ENCODE assay signal across 10 cellular contexts in genomic region chr2:188788621-188789020, GRCh38.
A peak's percentile ranks its signal among the peaks of the same experiment; 100 is the strongest.
DNase-seq lines count a peak whose midpoint lies in the region; ATAC-seq and TF ChIP-seq lines count a peak whose summit lies in the region.
"Had no signal": no experiment of that assay in that cellular context is flagged by ENCODE, and none has a peak within 500 bp of the region (broad histone marks: within the 10 kb centered on the region; RNA-seq: fewer than 3 reads in every experiment).

No MANE protein-coding gene starts in this region.

- H3K9me3 ChIP-seq in adipocyte (ENCODE audit: control insufficient read depth, low read length) (no peaks in the 10 kb centered on the region), heart right ventricle (no peaks in the 10 kb centered on the region), OCI-LY7 (ENCODE audit: low read length) (no peaks in the 10 kb centered on the region)

- no peaks in the 10 kb centered on the region for H3K27me3 Mint-ChIP-seq in activated T-helper 17 cell treated with anti-CD3 and anti-CD28 coated beads, Interleukin-2, amount 50 U/mL, for 72 hours
- no peaks in the 10 kb centered on the region for H3K27me3 Mint-ChIP-seq in activated T-helper 2 cell treated with anti-CD3 and anti-CD28 coated beads, Interferon-gamma antibody, Interleukin-2, Interleukin-4, amounts not matched to agents 10 μg/mL and 5 μg/mL and 100 μg/mL, durations not matched to agents 14 hours and 24 hours and 36 hours (ENCODE audit: low read depth)
- H3K27me3 Mint-ChIP-seq: activated B cell treated with CpG ODN at 0.5 μM for 24 hours had no signal

- H3K4me1 Mint-ChIP-seq in activated T-helper 17 cell treated with anti-CD3 and anti-CD28 coated beads, Interleukin-2, amount 50 U/mL, for 72 hours = no peaks in the 10 kb centered on the region
- H3K4me1 Mint-ChIP-seq in activated T-helper 2 cell treated with anti-CD3 and anti-CD28 coated beads, Interferon-gamma antibody, Interleukin-2, Interleukin-4, amounts not matched to agents 10 μg/mL and 5 μg/mL and 100 μg/mL, durations not matched to agents 14 hours and 24 hours and 36 hours (ENCODE audit: low read depth) = no peaks in the 10 kb centered on the region
- H3K4me1 Mint-ChIP-seq: activated B cell treated with CpG ODN at 0.5 μM for 24 hours had no signal

- no peak overlapping the region for H3K4me2 ChIP-seq in OCI-LY7 (ENCODE audit: low read length)

- no peak overlapping the region for H3K27ac Mint-ChIP-seq in activated T-helper 17 cell treated with anti-CD3 and anti-CD28 coated beads, Interleukin-2, amount 50 U/mL, for 72 hours
- H3K27ac Mint-ChIP-seq in activated T-helper 2 cell treated with anti-CD3 and anti-CD28 coated beads, Interferon-gamma antibody, Interleukin-2, Interleukin-4, amounts not matched to agents 10 μg/mL and 5 μg/mL and 100 μg/mL, durations not matched to agents 14 hours and 24 hours and 36 hours = no peak overlapping the region
- H3K27ac Mint-ChIP-seq: activated B cell treated with CpG ODN at 0.5 μM for 24 hours had no signal

- H3K4me3 ChIP-seq in adipocyte (ENCODE audit: low read length) = peak overlapping the region; percentile 76
- peak overlapping the region in 4 of 10 donors; percentile 10 to 28 (median 13) for H3K4me3 ChIP-seq in heart right ventricle
- no peak overlapping the region for H3K4me3 ChIP-seq in OCI-LY7 (ENCODE audit: low read depth, low read length, poor library complexity, severe bottlenecking)

- no peaks in the 10 kb centered on the region for H3K36me3 Mint-ChIP-seq in activated T-helper 17 cell treated with anti-CD3 and anti-CD28 coated beads, Interleukin-2, amount 50 U/mL, for 72 hours (ENCODE audit: low read depth)
- no peaks in the 10 kb centered on the region for H3K36me3 Mint-ChIP-seq in activated T-helper 2 cell treated with anti-CD3 and anti-CD28 coated beads, Interferon-gamma antibody, Interleukin-2, Interleukin-4, amounts not matched to agents 10 μg/mL and 5 μg/mL and 100 μg/mL, durations not matched to agents 14 hours and 24 hours and 36 hours (ENCODE audit: low read depth)

- H3K27ac ChIP-seq in heart right ventricle (peak overlapping the region; percentile 1 to 90 (median 82)), OCI-LY7 (ENCODE audit: low read depth, low read length, poor library complexity, severe bottlenecking) (no peak overlapping the region)

- no peaks in the 10 kb centered on the region for H3K79me2 ChIP-seq in OCI-LY7 (ENCODE audit: insufficient read depth, low read depth, low read length)

- TF ChIP-seq CTCF in heart right ventricle (IDR thresholded peaks at IDR 0.05) (no peak), OCI-LY7 (conservative IDR thresholded peaks at IDR 0.05; ENCODE audit: low read length) (no peak)

- no peaks in the 10 kb centered on the region for H3K27me3 ChIP-seq in adipocyte (replicated peaks; ENCODE audit: control insufficient read depth, insufficient read depth, low read length)
- H3K27me3 ChIP-seq in heart right ventricle = no peaks in the 10 kb centered on the region

- BruUV-seq in OCI-LY7 (replicated peaks; lab: Mats Ljungman, UMichigan) = no TSS peak

- no peaks in the 10 kb centered on the region for H3K36me3 ChIP-seq in adipocyte (ENCODE audit: control insufficient read depth, insufficient read depth, low read length, severe bottlenecking)
- H3K36me3 ChIP-seq in heart right ventricle = no peaks in the 10 kb centered on the region
- H3K36me3 ChIP-seq in OCI-LY7 (ENCODE audit: insufficient read depth, low read length) = no peaks in the 10 kb centered on the region

- ATAC-seq in heart right ventricle (peak in 7 of 8 donors; percentile 43 to 76 (median 72)), sciatic nerve (peak; percentile 84)
- ATAC-seq in activated T-helper 17 cell treated with anti-CD3 and anti-CD28 coated beads, Interleukin-2, amount 50 U/mL, for 72 hours (replicated peaks) = no peak

- POLR2A ChIA-PET in OCI-LY7 (lab: Charles Lee) = no interaction called here

- H3K4me1 ChIP-seq in adipocyte (ENCODE audit: control insufficient read depth, insufficient read depth, low read length) = peaks cover 44% of the 10 kb centered on the region
- peaks cover 0 to 35% (median 19%) of the 10 kb centered on the region in 9 donors for H3K4me1 ChIP-seq in heart right ventricle
- no peaks in the 10 kb centered on the region for H3K4me1 ChIP-seq in OCI-LY7 (ENCODE audit: insufficient read depth, low read length, poor library complexity, severe bottlenecking)

- CTCF ChIA-PET in OCI-LY7 (lab: Charles Lee; ENCODE audit: unreplicated experiment) = no interaction called here

- no peaks in the 10 kb centered on the region for H4K20me1 ChIP-seq in OCI-LY7 (ENCODE audit: insufficient read depth, low read length)

- DNase-seq in GM04504 (ENCODE audit: low read depth) = peak; percentile 80
- peak; percentile 89 for DNase-seq in adipocyte (ENCODE audit: low read depth)
- peak; percentile 18 to 79 for DNase-seq in heart right ventricle
- peak; percentile 83 for DNase-seq in sciatic nerve (ENCODE audit: low spot score)
- no peak for DNase-seq in activated T-helper 2 cell treated with anti-CD3 and anti-CD28 coated beads, Interferon-gamma antibody, Interleukin-2, Interleukin-4, amounts not matched to agents 10 μg/mL and 5 μg/mL and 100 μg/mL, durations not matched to agents 14 hours and 24 hours and 36 hours (ENCODE audit: low spot score)
- DNase-seq in OCI-LY7 (ENCODE audit: low spot score) = no peak
- DNase-seq in NCI-H187 (lab: John Stamatoyannopoulos, UW) = no peak
- DNase-seq: activated B cell treated with CpG ODN at 0.5 μM for 24 hours, MM.1S had no signal

- H2AFZ ChIP-seq in OCI-LY7 (ENCODE audit: low read length) = no peak overlapping the region

- no peaks in the 10 kb centered on the region for H3K9me2 ChIP-seq in OCI-LY7 (ENCODE audit: insufficient read depth, low read length)

- peak overlapping the region; percentile 88 for H3K9ac ChIP-seq in adipocyte (ENCODE audit: low read length)

- no peaks in the 10 kb centered on the region for H3K9me3 Mint-ChIP-seq in activated T-helper 17 cell treated with anti-CD3 and anti-CD28 coated beads, Interleukin-2, amount 50 U/mL, for 72 hours
- no peaks in the 10 kb centered on the region for H3K9me3 Mint-ChIP-seq in activated T-helper 2 cell treated with anti-CD3 and anti-CD28 coated beads, Interferon-gamma antibody, Interleukin-2, Interleukin-4, amounts not matched to agents 10 μg/mL and 5 μg/mL and 100 μg/mL, durations not matched to agents 14 hours and 24 hours and 36 hours
- H3K9me3 Mint-ChIP-seq: activated B cell treated with CpG ODN at 0.5 μM for 24 hours had no signal

- H3K4me3 Mint-ChIP-seq in activated T-helper 17 cell treated with anti-CD3 and anti-CD28 coated beads, Interleukin-2, amount 50 U/mL, for 72 hours = no peak overlapping the region
- H3K4me3 Mint-ChIP-seq in activated T-helper 2 cell treated with anti-CD3 and anti-CD28 coated beads, Interferon-gamma antibody, Interleukin-2, Interleukin-4, amounts not matched to agents 10 μg/mL and 5 μg/mL and 100 μg/mL, durations not matched to agents 14 hours and 24 hours and 36 hours (ENCODE audit: low read depth) = no peak overlapping the region
- H3K4me3 Mint-ChIP-seq: activated B cell treated with CpG ODN at 0.5 μM for 24 hours had no signal

- intact Hi-C loops in heart right ventricle (cut with DNase I) (loop anchor here in 5 of 10 donors (2.0 to 10.0 kb wide), 3 partner anchors 184 to 189 kb away; partner anchors contain the start of gene COL3A1 (in 2 of the 5)), sciatic nerve (cut with DNase I) (no loop called here), OCI-LY7 (cut with micrococcal nuclease; ENCODE audit: unreplicated experiment) (no loop called here)
- intact Hi-C loops in activated T-helper 2 cell treated with anti-CD3 and anti-CD28 coated beads, Interferon-gamma antibody, Interleukin-2, Interleukin-4, amounts not matched to agents 10 μg/mL and 5 μg/mL and 100 μg/mL, durations not matched to agents 14 hours and 24 hours and 36 hours (cut with micrococcal nuclease) = no loop called here

Comparison
In these comparisons a context has a peak if more than half of its experiments do, and no peak if none do; other contexts are left out.
1. DNase-seq: peak in GM04504 (single experiment), adipocyte (single experiment), heart right ventricle (2 of 2) and sciatic nerve (single experiment); none in activated T-helper 2 cell treated with anti-CD3 and anti-CD28 coated beads, Interferon-gamma antibody, Interleukin-2, Interleukin-4, amounts not matched to agents 10 μg/mL and 5 μg/mL and 100 μg/mL, durations not matched to agents 14 hours and 24 hours and 36 hours (single experiment), OCI-LY7 (single experiment) and NCI-H187 (0 of 2).